In the genomic region with DNA sequence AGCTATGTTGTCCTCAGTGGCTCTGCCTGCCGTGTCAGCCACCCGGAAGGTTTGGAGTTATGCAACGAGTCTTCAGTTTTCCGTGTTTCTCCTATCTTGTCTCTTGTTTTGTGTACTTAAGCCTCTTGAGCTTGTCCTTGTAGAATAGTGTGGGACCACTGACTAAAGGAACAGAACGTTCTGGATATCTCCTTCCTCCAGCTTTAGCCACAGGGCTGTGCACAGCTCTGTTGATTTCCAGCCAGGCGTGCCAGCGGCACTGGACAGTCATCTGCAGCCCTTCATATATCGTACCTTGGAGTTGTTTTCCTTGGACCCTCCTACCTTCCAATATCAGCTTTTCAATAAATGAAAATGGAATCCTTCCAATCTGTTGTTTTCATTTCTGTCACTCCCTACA, we compare ENCODE assay signal across 15 cellular contexts. TPM values are rescaled to one million over a fixed set of nuclear protein-coding genes. Genes with fewer than 3 reads are reported as not detected.
DNase-seq lines count a peak whose midpoint lies in the region; ATAC-seq, FAIRE-seq and TF ChIP-seq lines count a peak whose summit lies in the region.
"Had no signal": no experiment of that assay in that cellular context is flagged by ENCODE, and none has a peak within 500 bp of the region (broad histone marks: within the 10 kb centered on the region; RNA-seq: fewer than 3 reads in every experiment).

No MANE protein-coding gene starts in this region.

- intact Hi-C loops in dendritic cell treated with granulocyte-macrophage colony-stimulating factor and Interleukin-4, amounts not matched to agents 40 ng/mL and 50 ng/mL, for 4 days (cut with micrococcal nuclease) = no loop called here
- intact Hi-C loops in right cardiac atrium (cut with DNase I) = no loop called here
- intact Hi-C loops in spleen (cut with DNase I; ENCODE audit: low total_unique reads) = no loop called here

- peaks cover 12% of the 10 kb centered on the region for H3K4me1 ChIP-seq in right cardiac atrium (ENCODE audit: control insufficient read depth, insufficient read depth, low read length)
- peaks cover 8 to 61% (median 38%) of the 10 kb centered on the region in 6 donors for H3K4me1 ChIP-seq in spleen
- H3K4me1 ChIP-seq: foreskin keratinocyte had no signal

- H3K27me3 Mint-ChIP-seq in dendritic cell treated with granulocyte-macrophage colony-stimulating factor and Interleukin-4, amounts not matched to agents 40 ng/mL and 50 ng/mL, for 4 days = no peaks in the 10 kb centered on the region
- H3K27me3 Mint-ChIP-seq in WTC11 (ENCODE audit: low read depth) = no peaks in the 10 kb centered on the region; the same call in 1 of the 2 replicates

- H3K9me3 ChIP-seq in right cardiac atrium (ENCODE audit: control insufficient read depth, low read length) (no peaks in the 10 kb centered on the region), spleen (no peaks in the 10 kb centered on the region)

- H3K27ac Mint-ChIP-seq in dendritic cell treated with granulocyte-macrophage colony-stimulating factor and Interleukin-4, amounts not matched to agents 40 ng/mL and 50 ng/mL, for 4 days = peak overlapping the region; percentile 31
- H3K27ac Mint-ChIP-seq in WTC11 = no peak overlapping the region
- H3K27ac Mint-ChIP-seq: activated T-helper 1 cell treated with anti-CD3 and anti-CD28 coated beads, Interleukin-12 subunit alpha, Interleukin-12 subunit beta, Interleukin-2, Interleukin-4 antibody, amounts not matched to agents 30 ng/mL and 10 ng/mL and 1 ng/mL, durations not matched to agents 14 hours and 24 hours and 36 hours had no signal

- H3K4me3 Mint-ChIP-seq in dendritic cell treated with granulocyte-macrophage colony-stimulating factor and Interleukin-4, amounts not matched to agents 40 ng/mL and 50 ng/mL, for 4 days = no peak overlapping the region
- no peak overlapping the region for H3K4me3 Mint-ChIP-seq in WTC11
- H3K4me3 Mint-ChIP-seq: activated T-helper 1 cell treated with anti-CD3 and anti-CD28 coated beads, Interleukin-12 subunit alpha, Interleukin-12 subunit beta, Interleukin-2, Interleukin-4 antibody, amounts not matched to agents 30 ng/mL and 10 ng/mL and 1 ng/mL, durations not matched to agents 14 hours and 24 hours and 36 hours had no signal

- H3K4me3 ChIP-seq in right cardiac atrium (ENCODE audit: low read length) = no peak overlapping the region
- H3K4me3 ChIP-seq in spleen = no peak overlapping the region
- H3K4me3 ChIP-seq: SK-N-MC, smooth muscle cell had no signal

- H3K36me3 Mint-ChIP-seq in dendritic cell treated with granulocyte-macrophage colony-stimulating factor and Interleukin-4, amounts not matched to agents 40 ng/mL and 50 ng/mL, for 4 days (ENCODE audit: low read depth) = peaks cover 63% of the 10 kb centered on the region
- peaks cover 12% of the 10 kb centered on the region for H3K36me3 Mint-ChIP-seq in WTC11

- 57% methylated on average over 8 of the region's 8 CpGs for WGBS in right cardiac atrium
- WGBS in spleen, 5 donors = 85 to 96% (median 86%) methylated on average over 8 of the region's 8 CpGs

- no peaks in the 10 kb centered on the region for H3K27me3 ChIP-seq in right cardiac atrium (ENCODE audit: control insufficient read depth, insufficient read depth)
- H3K27me3 ChIP-seq in spleen (replicated peaks in 1 of 7) = no peaks in the 10 kb centered on the region
- H3K27me3 ChIP-seq: foreskin keratinocyte had no signal

- no peak for TF ChIP-seq POLR2A in spleen (IDR thresholded peaks at IDR 0.05)

- peaks cover 0 to 57% (median 5%) of the 10 kb centered on the region in 6 donors for H3K36me3 ChIP-seq in spleen

- no peak for DNase-seq in HTR-8/SVneo (ENCODE audit: insufficient read length, low spot score)
- DNase-seq in right cardiac atrium = peak in 1 of 3 donors; percentile 80
- DNase-seq in spleen = no peak
- DNase-seq in occipital lobe (lab: John Stamatoyannopoulos, UW) = no peak
- DNase-seq in WTC11 (ENCODE audit: low spot score) = no peak
- DNase-seq: activated CD4-positive, CD25-positive, alpha-beta regulatory T cell treated with anti-CD3 and anti-CD28 coated beads, Interleukin-2, amount 50 U/mL, for 72 hours; foreskin keratinocyte; NCI-H524 treated with DMSO at 0.1 percent for 48 hours; stimulated activated CD4-positive, alpha-beta T cell treated with anti-CD3 and anti-CD28 coated beads, Interleukin-4, amount 100 ng/mL, for 24 hours had no signal

- H3K27ac ChIP-seq in right cardiac atrium (ENCODE audit: low read length) (peak overlapping the region; percentile 75), spleen (peak overlapping the region in 6 of 8 donors; percentile 27 to 59 (median 52))
- H3K27ac ChIP-seq: foreskin keratinocyte, SK-N-MC had no signal

- H3K9me3 Mint-ChIP-seq in dendritic cell treated with granulocyte-macrophage colony-stimulating factor and Interleukin-4, amounts not matched to agents 40 ng/mL and 50 ng/mL, for 4 days = no peaks in the 10 kb centered on the region
- H3K9me3 Mint-ChIP-seq in WTC11 = no peaks in the 10 kb centered on the region
- H3K9me3 Mint-ChIP-seq: activated T-helper 1 cell treated with anti-CD3 and anti-CD28 coated beads, Interleukin-12 subunit alpha, Interleukin-12 subunit beta, Interleukin-2, Interleukin-4 antibody, amounts not matched to agents 30 ng/mL and 10 ng/mL and 1 ng/mL, durations not matched to agents 14 hours and 24 hours and 36 hours had no signal

- ATAC-seq in right cardiac atrium = peak; percentile 70 to 71
- no peak for ATAC-seq in WTC11
- no peak for ATAC-seq in GM21390 (IDR thresholded peaks at IDR 0.05; ENCODE audit: unreplicated experiment)
- ATAC-seq: foreskin keratinocyte had no signal

- H3K4me1 Mint-ChIP-seq in dendritic cell treated with granulocyte-macrophage colony-stimulating factor and Interleukin-4, amounts not matched to agents 40 ng/mL and 50 ng/mL, for 4 days (ENCODE audit: low read depth) = peaks cover 48% of the 10 kb centered on the region
- H3K4me1 Mint-ChIP-seq in WTC11 = no peaks in the 10 kb centered on the region

- no peak for TF ChIP-seq CTCF in spleen (IDR thresholded peaks at IDR 0.05 in 8 of 11, conservative IDR thresholded peaks at IDR 0.05 in 3 of 11)
- TF ChIP-seq CTCF in WTC11 (IDR thresholded peaks at IDR 0.05) = no peak

- CTCF ChIA-PET in WTC11 (lab: Charles Lee) = no interaction called here

- peak; percentile 58 for FAIRE-seq in HTR-8/SVneo (lab: Jason Lieb, UNC)
- FAIRE-seq: GM18507 had no signal

- POLR2A ChIA-PET in WTC11 (lab: Charles Lee) = no interaction called here

TF ChIP-seq in WTC11, 78 proteins besides CTCF, POLR2A, EP300 and RAD21 (continues in another document):
- no peak for TF ChIP-seq NFATC4 (CRISPR knock-in tag; IDR thresholded peaks at IDR 0.05)
- TF ChIP-seq, protein P1, sequence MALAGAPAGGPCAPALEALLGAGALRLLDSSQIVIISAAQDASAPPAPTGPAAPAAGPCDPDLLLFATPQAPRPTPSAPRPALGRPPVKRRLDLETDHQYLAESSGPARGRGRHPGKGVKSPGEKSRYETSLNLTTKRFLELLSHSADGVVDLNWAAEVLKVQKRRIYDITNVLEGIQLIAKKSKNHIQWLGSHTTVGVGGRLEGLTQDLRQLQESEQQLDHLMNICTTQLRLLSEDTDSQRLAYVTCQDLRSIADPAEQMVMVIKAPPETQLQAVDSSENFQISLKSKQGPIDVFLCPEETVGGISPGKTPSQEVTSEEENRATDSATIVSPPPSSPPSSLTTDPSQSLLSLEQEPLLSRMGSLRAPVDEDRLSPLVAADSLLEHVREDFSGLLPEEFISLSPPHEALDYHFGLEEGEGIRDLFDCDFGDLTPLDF (CRISPR knock-in tag; IDR thresholded peaks at IDR 0.05) = no peak
- TF ChIP-seq TCF7 (CRISPR knock-in tag; IDR thresholded peaks at IDR 0.05; ENCODE audit: low read depth) = no peak
- TF ChIP-seq, protein P2, sequence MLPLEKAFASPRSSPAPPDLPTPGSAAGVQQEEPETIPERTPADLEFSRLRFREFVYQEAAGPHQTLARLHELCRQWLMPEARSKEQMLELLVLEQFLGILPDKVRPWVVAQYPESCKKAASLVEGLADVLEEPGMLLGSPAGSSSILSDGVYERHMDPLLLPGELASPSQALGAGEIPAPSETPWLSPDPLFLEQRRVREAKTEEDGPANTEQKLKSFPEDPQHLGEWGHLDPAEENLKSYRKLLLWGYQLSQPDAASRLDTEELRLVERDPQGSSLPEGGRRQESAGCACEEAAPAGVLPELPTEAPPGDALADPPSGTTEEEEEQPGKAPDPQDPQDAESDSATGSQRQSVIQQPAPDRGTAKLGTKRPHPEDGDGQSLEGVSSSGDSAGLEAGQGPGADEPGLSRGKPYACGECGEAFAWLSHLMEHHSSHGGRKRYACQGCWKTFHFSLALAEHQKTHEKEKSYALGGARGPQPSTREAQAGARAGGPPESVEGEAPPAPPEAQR (CRISPR knock-in tag; IDR thresholded peaks at IDR 0.05) = no peak
- TF ChIP-seq, protein P3, sequence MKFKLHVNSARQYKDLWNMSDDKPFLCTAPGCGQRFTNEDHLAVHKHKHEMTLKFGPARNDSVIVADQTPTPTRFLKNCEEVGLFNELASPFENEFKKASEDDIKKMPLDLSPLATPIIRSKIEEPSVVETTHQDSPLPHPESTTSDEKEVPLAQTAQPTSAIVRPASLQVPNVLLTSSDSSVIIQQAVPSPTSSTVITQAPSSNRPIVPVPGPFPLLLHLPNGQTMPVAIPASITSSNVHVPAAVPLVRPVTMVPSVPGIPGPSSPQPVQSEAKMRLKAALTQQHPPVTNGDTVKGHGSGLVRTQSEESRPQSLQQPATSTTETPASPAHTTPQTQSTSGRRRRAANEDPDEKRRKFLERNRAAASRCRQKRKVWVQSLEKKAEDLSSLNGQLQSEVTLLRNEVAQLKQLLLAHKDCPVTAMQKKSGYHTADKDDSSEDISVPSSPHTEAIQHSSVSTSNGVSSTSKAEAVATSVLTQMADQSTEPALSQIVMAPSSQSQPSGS (CRISPR knock-in tag; IDR thresholded peaks at IDR 0.05; ENCODE audit: borderline replicate concordance, low read depth) = no peak
- TF ChIP-seq JAZF1 (CRISPR knock-in tag; IDR thresholded peaks at IDR 0.05) = no peak

RNA-seq across cellular contexts. Expression of a gene that starts 39.8 kb away (rescaled TPM):
- total RNA-seq in right cardiac atrium = 10 to 100 TPM; 26.2 to 30.7 (median 27.5) TPM
- polyA plus RNA-seq in right cardiac atrium = 46.2 TPM
- 10 to 100 TPM; 17.9 to 25.0 (median 19.9) TPM for total RNA-seq in spleen
- polyA plus RNA-seq in spleen = 10 to 100 TPM; 14.2 to 22.6 (median 20.7) TPM
- total RNA-seq in occipital lobe = 11.2 TPM
- total RNA-seq in WTC11 (2021) = 32.9 to 37.0 TPM (median 33.9 TPM) in 3 replicates

RNA-seq across cellular contexts. Expression of a gene that starts 47.4 kb away (rescaled TPM):
- total RNA-seq in right cardiac atrium (10 to 100 TPM; 27.1 to 39.7 (median 30.0) TPM), spleen (10 to 100 TPM; 13.3 to 31.3 (median 19.7) TPM), occipital lobe (10.9 TPM), WTC11 (2021) (13.5 to 16.6 TPM (median 15.6 TPM) in 3 replicates)
- polyA plus RNA-seq in right cardiac atrium (37.0 TPM), spleen (10 to 100 TPM; 13.6 to 18.4 (median 16.7) TPM)

Comparison
In these comparisons a context has a peak if more than half of its experiments do, and no peak if none do; other contexts are left out.
1. ATAC-seq: peak in right cardiac atrium (2 of 2); none in WTC11 (single experiment) and GM21390 (single experiment).